In genomic region chr1:180940445-180940844, GRCh38 we compare ENCODE assay signal across 27 cellular contexts.
"Had no signal": no experiment of that assay in that cellular context is flagged by ENCODE, and none has a peak within 500 bp of the region (broad histone marks: within the 10 kb centered on the region; RNA-seq: fewer than 3 reads in every experiment).

No MANE protein-coding gene starts in this region.

- H3K9me3 ChIP-seq: ovary, psoas muscle, right lobe of liver, sigmoid colon, stomach, thoracic aorta, thyroid gland, tibial nerve, upper lobe of left lung, vagina had no signal

- H3K4me1 ChIP-seq: parathyroid adenoma, psoas muscle, right lobe of liver, sigmoid colon, stomach, thyroid gland, tibial nerve, upper lobe of left lung had no signal

- H3K36me3 ChIP-seq: neural progenitor cell, ovary, right lobe of liver had no signal

- H3K27ac Mint-ChIP-seq: neural progenitor cell; progenitor cell of endocrine pancreas; stimulated activated naive B cell treated with anti-CD40 and anti-IgM and Interleukin-4, amounts not matched to agents 10 μg/mL and 1 μg/mL and 100 μg/mL, for 72 hours; stimulated activated naive CD8-positive, alpha-beta T cell treated with anti-CD3 and anti-CD28 coated beads, Interleukin-15, Interleukin-2, amounts not matched to agents 100 ng/mL and 50 ng/mL, for 24 hours had no signal

- H3K4me2 ChIP-seq: neural progenitor cell had no signal

- H3K4me3 ChIP-seq: neural progenitor cell, ovary, psoas muscle, right lobe of liver, sigmoid colon, stomach, thoracic aorta, thyroid gland, tibial nerve, upper lobe of left lung, vagina had no signal

- H3K27me3 ChIP-seq: neural progenitor cell, ovary, right lobe of liver, sigmoid colon, thyroid gland, tibial nerve, upper lobe of left lung, vagina had no signal

- H3K9me3 Mint-ChIP-seq: natural killer cell treated with Interleukin-12 subunit alpha and Interleukin-12 subunit beta and Interleukin-15 and Interleukin-18, amount 100 ng/mL, for 72 hours; neural progenitor cell; stimulated activated effector memory CD8-positive, alpha-beta T cell treated with anti-CD3 and anti-CD28 coated beads, Interleukin-12 subunit alpha, Interleukin-12 subunit beta, amount 100 ng/mL, for 72 hours; stimulated activated naive B cell treated with anti-CD40 and anti-IgM and Interleukin-4, amounts not matched to agents 10 μg/mL and 1 μg/mL and 100 μg/mL, for 72 hours; stimulated activated naive CD8-positive, alpha-beta T cell treated with anti-CD3 and anti-CD28 coated beads, Interleukin-15, Interleukin-2, amounts not matched to agents 100 ng/mL and 50 ng/mL, for 24 hours had no signal

- FAIRE-seq: small intestine, urothelium cell line had no signal

- H3K27ac ChIP-seq: neural progenitor cell, ovary, parathyroid adenoma, psoas muscle, right lobe of liver, sigmoid colon, stomach, thoracic aorta, thyroid gland, upper lobe of left lung, vagina had no signal

- H3K27me3 Mint-ChIP-seq: natural killer cell treated with Interleukin-12 subunit alpha and Interleukin-12 subunit beta and Interleukin-15 and Interleukin-18, amount 100 ng/mL, for 72 hours; stimulated activated naive B cell treated with anti-CD40 and anti-IgM and Interleukin-4, amounts not matched to agents 10 μg/mL and 1 μg/mL and 100 μg/mL, for 72 hours; stimulated activated naive CD8-positive, alpha-beta T cell treated with anti-CD3 and anti-CD28 coated beads, Interleukin-15, Interleukin-2, amounts not matched to agents 100 ng/mL and 50 ng/mL, for 24 hours had no signal

- H3K4me3 Mint-ChIP-seq: natural killer cell treated with Interleukin-12 subunit alpha and Interleukin-12 subunit beta and Interleukin-15 and Interleukin-18, amount 100 ng/mL, for 72 hours; neural progenitor cell; stimulated activated effector memory CD8-positive, alpha-beta T cell treated with anti-CD3 and anti-CD28 coated beads, Interleukin-12 subunit alpha, Interleukin-12 subunit beta, amount 100 ng/mL, for 72 hours; stimulated activated naive B cell treated with anti-CD40 and anti-IgM and Interleukin-4, amounts not matched to agents 10 μg/mL and 1 μg/mL and 100 μg/mL, for 72 hours; stimulated activated naive CD8-positive, alpha-beta T cell treated with anti-CD3 and anti-CD28 coated beads, Interleukin-15, Interleukin-2, amounts not matched to agents 100 ng/mL and 50 ng/mL, for 24 hours had no signal

- H3K36me3 Mint-ChIP-seq: natural killer cell treated with Interleukin-12 subunit alpha and Interleukin-12 subunit beta and Interleukin-15 and Interleukin-18, amount 100 ng/mL, for 72 hours; stimulated activated effector memory CD8-positive, alpha-beta T cell treated with anti-CD3 and anti-CD28 coated beads, Interleukin-12 subunit alpha, Interleukin-12 subunit beta, amount 100 ng/mL, for 72 hours had no signal

- ATAC-seq: natural killer cell treated with Interleukin-12 subunit alpha and Interleukin-12 subunit beta and Interleukin-15 and Interleukin-18, amount 100 ng/mL, for 72 hours; psoas muscle; right cardiac atrium; right lobe of liver; stimulated activated effector memory CD8-positive, alpha-beta T cell treated with anti-CD3 and anti-CD28 coated beads, Interleukin-12 subunit alpha, Interleukin-12 subunit beta, amount 100 ng/mL, for 72 hours; stimulated activated naive B cell treated with anti-CD40 and anti-IgM and Interleukin-4, amounts not matched to agents 10 μg/mL and 1 μg/mL and 100 μg/mL, for 72 hours had no signal

- H3K9ac ChIP-seq: neural progenitor cell, parathyroid adenoma had no signal

- DNase-seq: occipital lobe; ovary; psoas muscle; right cardiac atrium; right lobe of liver; sigmoid colon; small intestine; stimulated activated CD4-positive, alpha-beta T cell treated with anti-CD3 and anti-CD28 coated beads, Interleukin-15, amount 100 ng/mL, for 24 hours; stimulated activated CD4-positive, alpha-beta T cell treated with anti-CD3 and anti-CD28 coated beads, Interleukin-2, amount 100 ng/mL, for 24 hours; stimulated activated CD4-positive, alpha-beta T cell treated with anti-CD3 and anti-CD28 coated beads, Interleukin-2, amount 100 ng/mL, for 48 hours; stimulated activated CD4-positive, alpha-beta T cell treated with anti-CD3 and anti-CD28 coated beads, Interleukin-4, amount 100 ng/mL, for 24 hours; stimulated activated naive B cell treated with anti-CD40 and anti-IgM and Interleukin-4, amounts not matched to agents 10 μg/mL and 1 μg/mL and 100 μg/mL, for 72 hours; stimulated activated naive CD4-positive, alpha-beta T cell treated with Interleukin-2 at 50 U/mL for 16 hours; stomach; thyroid gland; trophoblast cell; upper lobe of left lung had no signal

- H3K79me2 ChIP-seq: parathyroid adenoma had no signal

- H2AFZ ChIP-seq: neural progenitor cell, parathyroid adenoma had no signal
